20 cellular contexts compared by ENCODE assay signal in genomic region chr10:44949127-44949802, GRCh38. TPM values are rescaled to one million over a fixed set of nuclear protein-coding genes. Genes with fewer than 3 reads are reported as not detected.
DNase-seq lines count a peak whose midpoint lies in the region; ATAC-seq and TF ChIP-seq lines count a peak whose summit lies in the region.
"Had no signal": no experiment of that assay in that cellular context is flagged by ENCODE, and none has a peak within 500 bp of the region (broad histone marks: within the 10 kb centered on the region; RNA-seq: fewer than 3 reads in every experiment).

No MANE protein-coding gene starts in this region.

- H3K4me3 ChIP-seq in body of pancreas (no peak overlapping the region), left lung (no peak overlapping the region)
- H3K4me3 ChIP-seq: A549, upper lobe of right lung had no signal

- H3K9me3 ChIP-seq in body of pancreas, result no peaks in the 10 kb centered on the region
- peaks cover 0 to 5% of the 10 kb centered on the region in 2 donors for H3K9me3 ChIP-seq in left lung
- H3K9me3 ChIP-seq: upper lobe of right lung had no signal

- no peaks in the 10 kb centered on the region for H3K27me3 Mint-ChIP-seq in stimulated activated memory B cell treated with anti-CD40 and anti-IgM and Interleukin-4, amounts not matched to agents 10 μg/mL and 1 μg/mL and 100 μg/mL, for 72 hours
- H3K27me3 Mint-ChIP-seq: memory B cell had no signal

- no peak for TF ChIP-seq POLR2A in body of pancreas (IDR thresholded peaks at IDR 0.05)

- H3K4me3 Mint-ChIP-seq in stimulated activated memory B cell treated with anti-CD40 and anti-IgM and Interleukin-4, amounts not matched to agents 10 μg/mL and 1 μg/mL and 100 μg/mL, for 72 hours, result no peak overlapping the region
- H3K4me3 Mint-ChIP-seq: CD8-positive, alpha-beta T cell; memory B cell; T-helper 1 cell treated with Interleukin-12 subunit alpha and Interleukin-12 subunit beta and Interleukin-4 antibody, amounts not matched to agents 30 μg/mL and 1 μg/mL, for 36 hours had no signal

- WGBS in body of pancreas, 2 donors, result 69 to 70% methylated on average over 4 to 5 of the region's 5 CpGs

- peaks cover 11% of the 10 kb centered on the region for H3K9me3 Mint-ChIP-seq in stimulated activated memory B cell treated with anti-CD40 and anti-IgM and Interleukin-4, amounts not matched to agents 10 μg/mL and 1 μg/mL and 100 μg/mL, for 72 hours

- DNase-seq in activated CD8-positive, alpha-beta memory T cell treated with anti-CD3 and anti-CD28 coated beads for 24 hours, result peak; percentile 17
- no peak for DNase-seq in activated CD8-positive, alpha-beta memory T cell treated with anti-CD3 and anti-CD28 coated beads, Interleukin-2, amount 50 U/mL, for 48 hours
- DNase-seq in body of pancreas (peak in 1 of 4 donors; percentile 4), left ventricle myocardium superior (no peak), left lung (no peak), SKM-1 treated with dmso at 0.1 percent for 144 hours (lab: John Stamatoyannopoulos, UW; ENCODE audit: unreplicated experiment) (no peak)
- DNase-seq: anterior cingulate cortex; DMS79; HCEC 1CT; NCI-H2171 treated with DMSO at 0.1 percent for 48 hours; stimulated activated naive CD8-positive, alpha-beta T cell treated with anti-CD3 and anti-CD28 coated beads, Interleukin-15, Interleukin-2, amounts not matched to agents 100 U/mL and 50 U/mL, for 24 hours; upper lobe of right lung had no signal

- H3K27ac Mint-ChIP-seq in stimulated activated memory B cell treated with anti-CD40 and anti-IgM and Interleukin-4, amounts not matched to agents 10 μg/mL and 1 μg/mL and 100 μg/mL, for 72 hours, result peak overlapping the region; percentile 50
- H3K27ac Mint-ChIP-seq: CD8-positive, alpha-beta T cell; memory B cell; T-helper 1 cell treated with Interleukin-12 subunit alpha and Interleukin-12 subunit beta and Interleukin-4 antibody, amounts not matched to agents 30 μg/mL and 1 μg/mL, for 36 hours had no signal

- H3K36me3 ChIP-seq in body of pancreas (replicated peaks in 1 of 2; ENCODE audit: insufficient read depth in 1 of 2, low read depth in 2 of 2), result no peaks in the 10 kb centered on the region
- no peaks in the 10 kb centered on the region for H3K36me3 ChIP-seq in left lung
- H3K36me3 ChIP-seq: upper lobe of right lung had no signal

- H3K4me1 ChIP-seq in body of pancreas (peaks cover 12% of the 10 kb centered on the region), left lung (peaks cover 0 to 54% of the 10 kb centered on the region in 2 donors)
- H3K4me1 ChIP-seq: A549 had no signal

- peak; percentile 27 for ATAC-seq in body of pancreas
- peak; percentile 38 for ATAC-seq in left ventricle myocardium superior
- ATAC-seq in stimulated activated memory B cell treated with anti-CD40 and anti-IgM and Interleukin-4, amounts not matched to agents 10 μg/mL and 1 μg/mL and 100 μg/mL, for 72 hours, result no peak
- ATAC-seq in left lung, result no peak
- ATAC-seq in HG03039 (IDR thresholded peaks at IDR 0.05; ENCODE audit: unreplicated experiment), result no peak
- ATAC-seq: activated CD4-positive, CD25-positive, alpha-beta regulatory T cell treated with anti-CD3 and anti-CD28 coated beads, Interleukin-2, amount 50 U/mL, for 24 hours; CD8-positive, alpha-beta T cell; stimulated activated naive CD8-positive, alpha-beta T cell treated with anti-CD3 and anti-CD28 coated beads, Interleukin-15, Interleukin-2, amounts not matched to agents 100 U/mL and 50 U/mL, for 24 hours had no signal

- H3K4me1 Mint-ChIP-seq in stimulated activated memory B cell treated with anti-CD40 and anti-IgM and Interleukin-4, amounts not matched to agents 10 μg/mL and 1 μg/mL and 100 μg/mL, for 72 hours, result peaks cover 48% of the 10 kb centered on the region

- H3K27ac ChIP-seq in body of pancreas (no peak overlapping the region), left lung (peak overlapping the region in 1 of 2 donors; percentile 81)
- H3K27ac ChIP-seq: A549, upper lobe of right lung had no signal

- no peaks in the 10 kb centered on the region for H3K27me3 ChIP-seq in body of pancreas
- H3K27me3 ChIP-seq in left lung, result no peaks in the 10 kb centered on the region
- H3K27me3 ChIP-seq: upper lobe of right lung had no signal

- intact Hi-C loops in body of pancreas (cut with DNase I), result no loop called here
- intact Hi-C loops in left ventricle myocardium superior (cut with micrococcal nuclease), result no loop called here
- intact Hi-C loops in left lung (cut with DNase I), result no loop called here

- H3K36me3 Mint-ChIP-seq in stimulated activated memory B cell treated with anti-CD40 and anti-IgM and Interleukin-4, amounts not matched to agents 10 μg/mL and 1 μg/mL and 100 μg/mL, for 72 hours, result peaks cover 20% of the 10 kb centered on the region

- TF ChIP-seq CTCF in body of pancreas (IDR thresholded peaks at IDR 0.05) (peak in 2 of 7 experiments; percentile 10 to 18), left lung (IDR thresholded peaks at IDR 0.05) (no peak)

RNA-seq across cellular contexts. Expression of gene RASSF4, which starts 10.3 kb away (rescaled TPM):
- total RNA-seq in body of pancreas (10 to 100 TPM; 44.5 to 50.8 TPM), left ventricle myocardium superior (93.5 TPM), left lung (10 to 100 TPM; 52.2 to 54.7 TPM)

RNA-seq across cellular contexts. Expression of gene DEPP1, which starts 29.3 kb away (rescaled TPM):
- total RNA-seq in body of pancreas (100 to 1,000 TPM; 226 to 230 TPM), left ventricle myocardium superior (32.2 TPM), left lung (10 to 100 TPM; 25.4 to 33.9 TPM)
- total RNA-seq: CD8-positive, alpha-beta T cell had no signal

RNA-seq across cellular contexts. Expression of gene TMEM72, which starts 38.1 kb away (rescaled TPM):
- total RNA-seq in body of pancreas, result 10 to 100 TPM in 1 of 2 donors, 1 to 10 TPM in 1; 4.7 to 10.2 TPM
- not detected for total RNA-seq in left ventricle myocardium superior
- total RNA-seq in left lung, result under 1 TPM in 1 of 2 donors, not detected in 1; 0.23 TPM
- total RNA-seq: CD8-positive, alpha-beta T cell; dermis microvascular lymphatic vessel endothelial cell; upper lobe of right lung had no signal

RNA-seq across cellular contexts. Expression of gene ZNF22, which starts 51.5 kb away (rescaled TPM):
- total RNA-seq in body of pancreas (10 to 100 TPM; 12.9 to 30.4 TPM), left ventricle myocardium superior (12.6 TPM), left lung (10 to 100 TPM; 19.3 to 24.0 TPM)

Comparison
In these comparisons a context has a peak if more than half of its experiments do, and no peak if none do; other contexts are left out.
1. ATAC-seq: peak in body of pancreas (single experiment) and left ventricle myocardium superior (single experiment); none in stimulated activated memory B cell treated with anti-CD40 and anti-IgM and Interleukin-4, amounts not matched to agents 10 μg/mL and 1 μg/mL and 100 μg/mL, for 72 hours (single experiment), left lung (single experiment) and HG03039 (single experiment).